ENCODE assay signal across 24 cellular contexts in genomic region chr11:66988238-66988637, GRCh38. TPM values are rescaled to one million over a fixed set of nuclear protein-coding genes. Genes with fewer than 3 reads are reported as not detected.
DNase-seq lines count a peak whose midpoint lies in the region; ATAC-seq, FAIRE-seq and TF ChIP-seq lines count a peak whose summit lies in the region.
"Had no signal": no experiment of that assay in that cellular context is flagged by ENCODE, and none has a peak within 500 bp of the region (broad histone marks: within the 10 kb centered on the region; RNA-seq: fewer than 3 reads in every experiment).

No MANE protein-coding gene starts in this region.

- intact Hi-C loops in HepG2 (cut with micrococcal nuclease; ENCODE audit: unreplicated experiment) (no loop called here), right lobe of liver (cut with DNase I) (no loop called here), prostate gland (cut with DNase I) (no loop called here)

- no peak for TF ChIP-seq EP300 in HepG2 (IDR thresholded peaks at IDR 0.05; ENCODE audit: low read depth in 2 of 2, low read length in 2 of 2)
- no peak for TF ChIP-seq EP300 in HepG2 (CRISPR knock-in tag; IDR thresholded peaks at IDR 0.05; ENCODE audit: borderline replicate concordance)

- CTCF ChIA-PET in HepG2 (lab: Yijun Ruan, JAX; ENCODE audit: low intra/inter-chr PET ratio, low total read pairs) (no interaction called here), RWPE1 (lab: Yijun Ruan, JAX) (no interaction called here)

- H3K79me2 ChIP-seq in HepG2 (ENCODE audit: insufficient read depth, low read length), result no peaks in the 10 kb centered on the region

- no peaks in the 10 kb centered on the region for H3K36me3 ChIP-seq in HepG2 (replicated peaks in 1 of 2; ENCODE audit: control insufficient read depth in 1 of 2, insufficient read depth in 2 of 2, low read length in 2 of 2)
- no peaks in the 10 kb centered on the region for H3K36me3 ChIP-seq in right lobe of liver
- no peaks in the 10 kb centered on the region for H3K36me3 ChIP-seq in iPS-20b (ENCODE audit: insufficient read depth, low read depth, low read length)
- no peaks in the 10 kb centered on the region for H3K36me3 ChIP-seq in prostate gland
- H3K36me3 ChIP-seq: HAP-1 had no signal

- no peak overlapping the region for H3K9ac ChIP-seq in HepG2 (ENCODE audit: insufficient read depth, low read depth, low read length)
- H3K9ac ChIP-seq in iPS-20b (ENCODE audit: low read depth, low read length), result peak overlapping the region; percentile 25; the same call in 1 of the 2 replicates

- H3K9me3 ChIP-seq in HepG2 (ENCODE audit: low read length), result no peaks in the 10 kb centered on the region
- no peaks in the 10 kb centered on the region for H3K9me3 ChIP-seq in right lobe of liver
- no peaks in the 10 kb centered on the region for H3K9me3 ChIP-seq in iPS-20b (ENCODE audit: insufficient read depth, low read depth, low read length)
- H3K9me3 ChIP-seq in prostate gland, result no peaks in the 10 kb centered on the region
- H3K9me3 ChIP-seq: HAP-1 had no signal

- WGBS in HepG2 (ENCODE audit: low lambda C conversion rate), result 24% methylated on average over 7 of the region's 7 CpGs
- WGBS in right lobe of liver (ENCODE audit: insufficient coverage, low coverage, low lambda C conversion rate, missing lambda C conversion rate), result 89% methylated on average over 7 of the region's 7 CpGs
- WGBS in prostate gland, result 93% methylated on average over 7 of the region's 7 CpGs

- FAIRE-seq in HepG2 (lab: Jason Lieb, UNC), result no peak
- FAIRE-seq: G401.6, GM12892 had no signal

- H3K27me3 ChIP-seq in HepG2 (ENCODE audit: control insufficient read depth in 1 of 2, insufficient read depth in 2 of 2, low read length in 2 of 2) (peaks cover 4 to 25% of the 10 kb centered on the region in 2 experiments; a peak in 2 of 5 replicates), right lobe of liver (no peaks in the 10 kb centered on the region), iPS-20b (ENCODE audit: insufficient read depth, low read length) (no peaks in the 10 kb centered on the region), prostate gland (replicated peaks; ENCODE audit: insufficient read depth) (no peaks in the 10 kb centered on the region)

- peak overlapping the region in 1 of 3 experiments; percentile 1; a peak in 1 of 6 replicates for H3K4me3 ChIP-seq in HepG2 (replicated peaks in 1 of 3; ENCODE audit: insufficient read depth in 1 of 3, low read depth in 2 of 3, low read length in 3 of 3)
- H3K4me3 ChIP-seq in right lobe of liver, result no peak overlapping the region
- H3K4me3 ChIP-seq in iPS-20b (ENCODE audit: low read length), result no peak overlapping the region
- H3K4me3 ChIP-seq in coronary artery, result no peak overlapping the region
- H3K4me3 ChIP-seq in prostate gland, result no peak overlapping the region
- H3K4me3 ChIP-seq: HAP-1 had no signal

- no peak overlapping the region for H2AFZ ChIP-seq in HepG2 (ENCODE audit: low read length)

- BruUV-seq in HepG2 (replicated peaks; lab: Mats Ljungman, UMichigan), result no TSS peak

- peaks cover 20% of the 10 kb centered on the region for H3K4me1 ChIP-seq in HepG2 (ENCODE audit: insufficient read depth, low read length)
- peaks cover 0 to 20% (median 9%) of the 10 kb centered on the region in 4 donors for H3K4me1 ChIP-seq in right lobe of liver
- peaks cover 10% of the 10 kb centered on the region; the same call in 1 of the 2 replicates for H3K4me1 ChIP-seq in iPS-20b (ENCODE audit: insufficient read depth, low read length)
- peaks cover 5% of the 10 kb centered on the region for H3K4me1 ChIP-seq in prostate gland (replicated peaks)
- H3K4me1 ChIP-seq: HAP-1 had no signal

- POLR2A ChIA-PET in HepG2 (lab: Yijun Ruan, JAX) (no interaction called here), RWPE1 (lab: Yijun Ruan, JAX; ENCODE audit: low non-redundant PET) (no interaction called here)

- no peak for TF ChIP-seq POLR2A in HepG2 (IDR thresholded peaks at IDR 0.05; ENCODE audit: insufficient read depth in 1 of 2, low read depth in 2 of 2, low read length in 2 of 2)
- no peak for TF ChIP-seq POLR2A in right lobe of liver (IDR thresholded peaks at IDR 0.05)
- TF ChIP-seq POLR2A in prostate gland (IDR thresholded peaks at IDR 0.05), result no peak

- TF ChIP-seq RAD21 in HepG2 (CRISPR knock-in tag; IDR thresholded peaks at IDR 0.05), result no peak

- ATAC-seq in HepG2 (no peak), right lobe of liver (no peak)

- DNase-seq in HepG2 (ENCODE audit: low spot score) (no peak), right lobe of liver (no peak), RWPE1 (ENCODE audit: low spot score) (no peak), superior temporal gyrus (ENCODE audit: extremely low spot score) (no peak), NCI-H1105 treated with DMSO at 0.1 percent for 48 hours (lab: John Stamatoyannopoulos, UW) (no peak), coronary artery (ENCODE audit: low spot score) (no peak), prostate gland (ENCODE audit: low spot score) (no peak)
- DNase-seq: 8988T; AML-193; NCI-H1694; NCI-H2081; NCI-H2171; NCI-H345; NCI-H524; NCI-H774; NK-92 treated with Interleukin-12 subunit alpha and Interleukin-12 subunit beta, amount 100 ng/mL, for 24 hours had no signal

- TF ChIP-seq CTCF in HepG2 (CRISPR knock-in tag; IDR thresholded peaks at IDR 0.05), result no peak
- no peak for TF ChIP-seq CTCF in right lobe of liver (IDR thresholded peaks at IDR 0.05)
- TF ChIP-seq CTCF in RWPE1 (conservative IDR thresholded peaks at IDR 0.05; ENCODE audit: low read depth), result no peak
- TF ChIP-seq CTCF in coronary artery (IDR thresholded peaks at IDR 0.05), result no peak
- no peak for TF ChIP-seq CTCF in prostate gland (IDR thresholded peaks at IDR 0.05)

- H3K27ac ChIP-seq in HepG2 (ENCODE audit: extremely low read length, insufficient read depth, low read length) (no peak overlapping the region), right lobe of liver (no peak overlapping the region), RWPE1 (peak overlapping the region; percentile 85), iPS-20b (ENCODE audit: low read length) (no peak overlapping the region), coronary artery (no peak overlapping the region), prostate gland (no peak overlapping the region)

- in situ Hi-C loops in HepG2 (cut with HindIII; ENCODE audit: extremely low pct_ligation_motif_present, low pct_unique_long_range_greater_than_20kb), result no loop called here

- H3K4me2 ChIP-seq in HepG2 (ENCODE audit: low read depth, low read length), result no peak overlapping the region; the same call in 1 of the 2 replicates

- no peaks in the 10 kb centered on the region for H4K20me1 ChIP-seq in HepG2 (ENCODE audit: insufficient read depth, low read length)

RNA-seq across cellular contexts. Expression of gene C11orf86, which starts 13.1 kb away (rescaled TPM):
- 0.11 and 0.17 TPM in 2 replicates for total RNA-seq in HepG2 (2016; rRNA removed; fragmentation: Illumina TruSeq; extraction: Trizol)
- total RNA-seq in HepG2 (2016; cell fraction: cytosol; rRNA removed; fragmentation: Illumina TruSeq; extraction: Trizol; ENCODE audit: low read depth), result not detected in 2 replicates
- 0.09 TPM in 1 of 2 replicates, not detected in the other for total RNA-seq in HepG2 (2016; cell fraction: insoluble cytoplasmic fraction; rRNA removed; fragmentation: Illumina TruSeq; extraction: Trizol)
- total RNA-seq in HepG2 (2016; cell fraction: membrane; rRNA removed; fragmentation: Illumina TruSeq; extraction: Trizol), result 0.19 TPM in 1 of 2 replicates, not detected in the other
- total RNA-seq in HepG2 (2016; cell fraction: nucleus; rRNA removed; fragmentation: Illumina TruSeq; extraction: Trizol), result not detected in 2 replicates
- polyA plus RNA-seq in HepG2 (2011; rRNA removed), result 0.10 and 0.18 TPM in 2 replicates
- 0.11 and 0.18 TPM in 2 replicates for polyA plus RNA-seq in HepG2 (2011; cell fraction: cytosol; rRNA removed)
- polyA plus RNA-seq in HepG2 (2011; cell fraction: nucleus; rRNA removed), result 0.16 TPM in 1 of 2 replicates, not detected in the other
- polyA plus RNA-seq in HepG2 (2012), result 0.13 and 0.16 TPM in 2 replicates
- polyA plus RNA-seq in HepG2 (2016; cell fraction: cytosol; fragmentation: Illumina TruSeq; extraction: Trizol; ENCODE audit: low read depth), result 0.11 TPM in 1 of 2 replicates, not detected in the other
- not detected in 2 replicates for polyA plus RNA-seq in HepG2 (2016; cell fraction: insoluble cytoplasmic fraction; fragmentation: Illumina TruSeq; extraction: Trizol; ENCODE audit: low read depth)
- 0.21 TPM in 1 of 2 replicates, not detected in the other for polyA plus RNA-seq in HepG2 (2016; cell fraction: membrane; fragmentation: Illumina TruSeq; extraction: Trizol; ENCODE audit: low read depth)
- polyA plus RNA-seq in HepG2 (2016; cell fraction: nucleus; fragmentation: Illumina TruSeq; extraction: Trizol; ENCODE audit: insufficient read depth, low read depth), result not detected in 2 replicates
- polyA minus RNA-seq in HepG2 (2011; rRNA and poly(A)+ RNA removed; ENCODE audit: low replicate concordance), result 15.6 TPM in 1 of 2 replicates, not detected in the other
- not detected in 2 replicates for polyA minus RNA-seq in HepG2 (2011; cell fraction: cytosol; rRNA and poly(A)+ RNA removed)
- polyA minus RNA-seq in HepG2 (2011; cell fraction: nucleus; rRNA and poly(A)+ RNA removed), result 0.52 TPM in 1 of 2 replicates, not detected in the other
- total RNA-seq in right lobe of liver, result not detected
- not detected for total RNA-seq in prostate gland
- total RNA-seq: Daoy, HT1080 had no signal
- polyA plus RNA-seq: AG04450, CD14-positive monocyte had no signal

RNA-seq across cellular contexts. Expression of gene PC, which starts 30.1 kb away (rescaled TPM):
- total RNA-seq in HepG2 (2016; rRNA removed; fragmentation: Illumina TruSeq; extraction: Trizol), result 32.6 and 39.0 TPM in 2 replicates
- total RNA-seq in HepG2 (2016; cell fraction: cytosol; rRNA removed; fragmentation: Illumina TruSeq; extraction: Trizol; ENCODE audit: low read depth), result 4.6 and 5.9 TPM in 2 replicates
- 28.7 and 37.9 TPM in 2 replicates for total RNA-seq in HepG2 (2016; cell fraction: insoluble cytoplasmic fraction; rRNA removed; fragmentation: Illumina TruSeq; extraction: Trizol)
- total RNA-seq in HepG2 (2016; cell fraction: membrane; rRNA removed; fragmentation: Illumina TruSeq; extraction: Trizol), result 11.9 and 12.9 TPM in 2 replicates
- total RNA-seq in HepG2 (2016; cell fraction: nucleus; rRNA removed; fragmentation: Illumina TruSeq; extraction: Trizol), result 28.9 and 34.0 TPM in 2 replicates
- polyA plus RNA-seq in HepG2 (2011; rRNA removed), result 27.2 and 29.0 TPM in 2 replicates
- polyA plus RNA-seq in HepG2 (2011; cell fraction: cytosol; rRNA removed), result 29.7 and 35.1 TPM in 2 replicates
- polyA plus RNA-seq in HepG2 (2011; cell fraction: nucleus; rRNA removed), result 127 and 178 TPM in 2 replicates
- polyA plus RNA-seq in HepG2 (2012), result 36.8 and 44.9 TPM in 2 replicates
- polyA plus RNA-seq in HepG2 (2016; cell fraction: cytosol; fragmentation: Illumina TruSeq; extraction: Trizol; ENCODE audit: low read depth), result 5.4 and 6.3 TPM in 2 replicates
- 32.2 and 39.6 TPM in 2 replicates for polyA plus RNA-seq in HepG2 (2016; cell fraction: insoluble cytoplasmic fraction; fragmentation: Illumina TruSeq; extraction: Trizol; ENCODE audit: low read depth)
- polyA plus RNA-seq in HepG2 (2016; cell fraction: membrane; fragmentation: Illumina TruSeq; extraction: Trizol; ENCODE audit: low read depth), result 8.2 and 9.4 TPM in 2 replicates
- polyA plus RNA-seq in HepG2 (2016; cell fraction: nucleus; fragmentation: Illumina TruSeq; extraction: Trizol; ENCODE audit: insufficient read depth, low read depth), result 54.7 and 57.4 TPM in 2 replicates
- 64.1 and 66.8 TPM in 2 replicates for polyA minus RNA-seq in HepG2 (2011; rRNA and poly(A)+ RNA removed; ENCODE audit: low replicate concordance)
- polyA minus RNA-seq in HepG2 (2011; cell fraction: cytosol; rRNA and poly(A)+ RNA removed), result 36.4 and 37.4 TPM in 2 replicates
- polyA minus RNA-seq in HepG2 (2011; cell fraction: nucleus; rRNA and poly(A)+ RNA removed), result 29.3 and 32.8 TPM in 2 replicates
- total RNA-seq in right lobe of liver, result 100 to 1,000 TPM; 265 to 457 (median 317) TPM
- 10 to 100 TPM; 42.8 to 43.4 TPM for total RNA-seq in prostate gland

RNA-seq across cellular contexts. Expression of gene SYT12, which starts 34.7 kb away (rescaled TPM):
- 0.02 TPM in 1 of 2 replicates, not detected in the other for total RNA-seq in HepG2 (2016; rRNA removed; fragmentation: Illumina TruSeq; extraction: Trizol)
- under 0.01 and 0.09 TPM in 2 replicates for total RNA-seq in HepG2 (2016; cell fraction: cytosol; rRNA removed; fragmentation: Illumina TruSeq; extraction: Trizol; ENCODE audit: low read depth)
- not detected in 2 replicates for total RNA-seq in HepG2 (2016; cell fraction: insoluble cytoplasmic fraction; rRNA removed; fragmentation: Illumina TruSeq; extraction: Trizol)
- total RNA-seq in HepG2 (2016; cell fraction: membrane; rRNA removed; fragmentation: Illumina TruSeq; extraction: Trizol), result 0.03 TPM in 1 of 2 replicates, not detected in the other
- not detected in 2 replicates for total RNA-seq in HepG2 (2016; cell fraction: nucleus; rRNA removed; fragmentation: Illumina TruSeq; extraction: Trizol)
- 0.01 and 0.07 TPM in 2 replicates for polyA plus RNA-seq in HepG2 (2011; rRNA removed)
- polyA plus RNA-seq in HepG2 (2011; cell fraction: cytosol; rRNA removed), result 0.03 TPM in 2 replicates
- polyA plus RNA-seq in HepG2 (2011; cell fraction: nucleus; rRNA removed), result 0.05 and 0.10 TPM in 2 replicates
- 0.04 TPM in 2 replicates for polyA plus RNA-seq in HepG2 (2012)
- not detected in 2 replicates for polyA plus RNA-seq in HepG2 (2016; cell fraction: cytosol; fragmentation: Illumina TruSeq; extraction: Trizol; ENCODE audit: low read depth)
- polyA plus RNA-seq in HepG2 (2016; cell fraction: insoluble cytoplasmic fraction; fragmentation: Illumina TruSeq; extraction: Trizol; ENCODE audit: low read depth), result not detected in 2 replicates
- polyA plus RNA-seq in HepG2 (2016; cell fraction: membrane; fragmentation: Illumina TruSeq; extraction: Trizol; ENCODE audit: low read depth), result not detected in 2 replicates
- not detected in 2 replicates for polyA plus RNA-seq in HepG2 (2016; cell fraction: nucleus; fragmentation: Illumina TruSeq; extraction: Trizol; ENCODE audit: insufficient read depth, low read depth)
- 0.02 and 20.9 TPM in 2 replicates for polyA minus RNA-seq in HepG2 (2011; rRNA and poly(A)+ RNA removed; ENCODE audit: low replicate concordance)
- polyA minus RNA-seq in HepG2 (2011; cell fraction: cytosol; rRNA and poly(A)+ RNA removed), result 0.09 TPM in 1 of 2 replicates, not detected in the other
- polyA minus RNA-seq in HepG2 (2011; cell fraction: nucleus; rRNA and poly(A)+ RNA removed), result 0.26 TPM in 1 of 2 replicates, not detected in the other
- 10 to 100 TPM in 4 of 6 experiments, 1 to 10 TPM in 2; 1.8 to 35.3 (median 14.2) TPM for total RNA-seq in right lobe of liver
- 1 to 10 TPM; 2.1 to 3.4 TPM for total RNA-seq in prostate gland
- polyA plus RNA-seq: CD14-positive monocyte had no signal
